18 cellular contexts compared by ENCODE assay signal in the genomic region with DNA sequence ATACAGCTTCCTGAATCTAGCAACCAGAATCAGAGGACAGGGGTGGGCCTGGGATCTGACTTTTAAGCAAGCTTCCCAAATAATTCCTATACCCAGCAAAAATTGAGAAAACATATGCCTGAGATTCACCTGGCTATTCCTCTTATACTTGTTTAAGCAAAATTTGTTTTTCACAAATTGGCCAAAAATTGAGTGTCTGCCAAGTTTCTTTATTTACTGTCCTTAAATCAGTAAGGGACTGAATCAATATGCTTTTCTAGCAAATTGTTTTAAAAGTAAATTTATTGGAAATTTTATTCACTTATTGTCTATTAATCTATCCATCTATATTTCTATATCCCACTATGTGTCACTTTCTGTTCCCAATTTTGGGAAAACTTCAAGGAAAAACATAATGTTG.
DNase-seq lines count a peak whose midpoint lies in the region; ATAC-seq and TF ChIP-seq lines count a peak whose summit lies in the region.
"Had no signal": no experiment of that assay in that cellular context is flagged by ENCODE, and none has a peak within 500 bp of the region (broad histone marks: within the 10 kb centered on the region; RNA-seq: fewer than 3 reads in every experiment).

No MANE protein-coding gene starts in this region.

- no peak for TF ChIP-seq POLR2A in right lobe of liver (IDR thresholded peaks at IDR 0.05)

- H3K4me3 ChIP-seq in adipocyte (ENCODE audit: low read length) (no peak overlapping the region), right lobe of liver (no peak overlapping the region), tibial artery (no peak overlapping the region)
- H3K4me3 ChIP-seq: BLaER1 had no signal

- DNase-seq in COR-L47 (lab: John Stamatoyannopoulos, UW), result peak; percentile 3
- DNase-seq in adipocyte (ENCODE audit: low read depth), result no peak
- no peak for DNase-seq in right lobe of liver
- DNase-seq in ACHN, result no peak
- DNase-seq in tibial artery, result no peak
- DNase-seq: 8988T; AML-193; BE2C; C1 segment of cervical spinal cord; Caco-2; Calu3; CD4-positive, alpha-beta memory T cell; CD4-positive, CD25-positive, alpha-beta regulatory T cell; CD8-positive, alpha-beta memory T cell; DMS79 treated with DMSO at 0.1 percent for 48 hours; GF-D8 had no signal

- H3K27ac ChIP-seq in right lobe of liver, result peak overlapping the region; percentile 21 to 80 (median 25)
- no peak overlapping the region for H3K27ac ChIP-seq in tibial artery
- H3K27ac ChIP-seq: BLaER1 had no signal

- H3K9ac ChIP-seq in adipocyte (ENCODE audit: low read length), result peak overlapping the region; percentile 65
- H3K9ac ChIP-seq: BLaER1 had no signal

- H3K4me1 ChIP-seq in adipocyte (ENCODE audit: control insufficient read depth, insufficient read depth, low read length) (peaks cover 22% of the 10 kb centered on the region), right lobe of liver (peaks cover 0 to 7% (median 2%) of the 10 kb centered on the region in 4 donors), tibial artery (no peaks in the 10 kb centered on the region)
- H3K4me1 ChIP-seq: BE2C, BLaER1, Caco-2 had no signal

- intact Hi-C loops in right lobe of liver (cut with DNase I) (no loop called here), tibial artery (cut with DNase I; ENCODE audit: low total_unique reads) (no loop called here)

- TF ChIP-seq CTCF in right lobe of liver (IDR thresholded peaks at IDR 0.05) (no peak), tibial artery (IDR thresholded peaks at IDR 0.05) (no peak)

- peak; percentile 53 to 66 (median 61) for ATAC-seq in right lobe of liver
- no peak for ATAC-seq in esophagus mucosa

- H3K27me3 ChIP-seq in adipocyte (replicated peaks; ENCODE audit: control insufficient read depth, insufficient read depth, low read length) (no peaks in the 10 kb centered on the region), right lobe of liver (no peaks in the 10 kb centered on the region), tibial artery (no peaks in the 10 kb centered on the region)
- H3K27me3 ChIP-seq: BE2C, BLaER1 had no signal

- in situ Hi-C loops in ACHN (cut with HindIII; ENCODE audit: low pct_ligation_motif_present, low pct_unique_long_range_greater_than_20kb, low sequenced_read_pairs), result no loop called here

- H3K36me3 ChIP-seq in adipocyte (ENCODE audit: control insufficient read depth, insufficient read depth, low read length, severe bottlenecking) (no peaks in the 10 kb centered on the region), right lobe of liver (no peaks in the 10 kb centered on the region), tibial artery (no peaks in the 10 kb centered on the region)
- H3K36me3 ChIP-seq: BE2C, BLaER1 had no signal

- H3K9me3 ChIP-seq in adipocyte (ENCODE audit: control insufficient read depth, low read length), result no peaks in the 10 kb centered on the region
- no peaks in the 10 kb centered on the region for H3K9me3 ChIP-seq in right lobe of liver
- H3K9me3 ChIP-seq in tibial artery, result no peaks in the 10 kb centered on the region
- H3K9me3 ChIP-seq: BE2C, BLaER1, Caco-2 had no signal

Comparison
In these comparisons a context has a peak if more than half of its experiments do, and no peak if none do; other contexts are left out.
1. H3K27ac ChIP-seq: peak in right lobe of liver (3 of 3); none in tibial artery (0 of 2).